In the genomic region with DNA sequence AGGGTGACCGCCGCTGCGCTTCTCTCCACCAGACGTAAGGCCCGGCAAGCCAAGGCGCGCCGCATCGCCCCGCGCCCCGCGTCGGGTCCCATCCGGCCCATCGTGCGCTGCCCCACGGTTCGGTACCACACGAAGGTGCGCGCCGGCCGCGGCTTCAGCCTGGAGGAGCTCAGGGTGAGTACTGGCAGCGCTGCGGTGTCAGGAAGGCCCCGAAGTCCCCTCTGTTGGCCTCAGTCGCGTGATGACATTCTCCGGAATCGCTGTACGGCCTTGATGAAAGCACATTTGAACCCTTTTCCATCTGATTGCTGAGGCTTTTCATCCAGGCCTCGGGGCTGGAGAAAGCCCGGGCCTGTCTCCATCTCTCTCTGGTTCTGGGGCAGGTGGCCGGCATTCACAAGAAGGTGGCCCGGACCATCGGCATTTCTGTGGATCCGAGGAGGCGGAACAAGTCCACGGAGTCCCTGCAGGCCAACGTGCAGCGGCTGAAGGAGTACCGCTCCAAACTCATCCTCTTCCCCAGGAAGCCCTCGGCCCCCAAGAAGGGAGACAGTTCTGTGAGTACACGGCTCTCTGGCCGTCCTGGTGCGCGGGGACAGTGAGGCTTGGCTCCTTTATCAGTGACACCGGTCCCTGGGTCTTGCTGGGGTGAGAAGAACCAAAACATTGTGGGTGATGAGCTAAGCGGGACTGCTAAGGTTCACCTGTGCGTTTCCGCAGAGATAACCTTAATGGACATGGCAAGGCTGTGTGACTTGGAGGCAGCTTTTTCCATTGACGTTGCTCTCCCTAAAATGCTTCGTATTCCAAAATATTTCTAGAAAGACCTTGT, we compare ENCODE assay signal across 8 cellular contexts. TPM values are rescaled to one million over a fixed set of nuclear protein-coding genes. Genes with fewer than 3 reads are reported as not detected.
DNase-seq lines count a peak whose midpoint lies in the region; ATAC-seq lines count a peak whose summit lies in the region.

No MANE protein-coding gene starts in this region.

- H3K27ac Mint-ChIP-seq in activated T-helper 1 cell treated with anti-CD3 and anti-CD28 coated beads, Interleukin-12 subunit alpha, Interleukin-12 subunit beta, Interleukin-2, Interleukin-4 antibody, amounts not matched to agents 30 ng/mL and 10 ng/mL and 1 ng/mL, durations not matched to agents 14 hours and 24 hours and 36 hours = peak overlapping the region; percentile 86
- peak overlapping the region; percentile 92 to 98 for H3K27ac Mint-ChIP-seq in stimulated activated naive CD8-positive, alpha-beta T cell treated with anti-CD3 and anti-CD28 coated beads, Interleukin-15, amount 100 ng/mL, for 72 hours

- peaks cover 45% of the 10 kb centered on the region for H3K36me3 Mint-ChIP-seq in activated T-helper 1 cell treated with anti-CD3 and anti-CD28 coated beads, Interleukin-12 subunit alpha, Interleukin-12 subunit beta, Interleukin-2, Interleukin-4 antibody, amounts not matched to agents 30 ng/mL and 10 ng/mL and 1 ng/mL, durations not matched to agents 14 hours and 24 hours and 36 hours (ENCODE audit: low read depth)

- H3K9me3 ChIP-seq in HUES48 (ENCODE audit: control insufficient read depth, insufficient read depth, low read length) (no peaks in the 10 kb centered on the region), iPS-15b (ENCODE audit: control insufficient read depth, insufficient read depth, low read length) (no peaks in the 10 kb centered on the region)

- peak overlapping the region; percentile 94 for H3K4me3 ChIP-seq in HUES48 (ENCODE audit: low read depth, low read length)
- peak overlapping the region; percentile 60 for H3K4me3 ChIP-seq in iPS-15b (ENCODE audit: low read depth, low read length)

- H3K27ac ChIP-seq in HUES48 (ENCODE audit: low read depth, low read length) = peak overlapping the region; percentile 97

- H3K9ac ChIP-seq in HUES48 (ENCODE audit: low read depth, low read length) = peak overlapping the region; percentile 99
- H3K9ac ChIP-seq in iPS-15b (ENCODE audit: low read depth, low read length) = peak overlapping the region; percentile 84

- H3K9me3 Mint-ChIP-seq in activated T-helper 1 cell treated with anti-CD3 and anti-CD28 coated beads, Interleukin-12 subunit alpha, Interleukin-12 subunit beta, Interleukin-2, Interleukin-4 antibody, amounts not matched to agents 30 ng/mL and 10 ng/mL and 1 ng/mL, durations not matched to agents 14 hours and 24 hours and 36 hours = no peaks in the 10 kb centered on the region
- H3K9me3 Mint-ChIP-seq in stimulated activated naive CD8-positive, alpha-beta T cell treated with anti-CD3 and anti-CD28 coated beads, Interleukin-15, amount 100 ng/mL, for 72 hours = no peaks in the 10 kb centered on the region

- H3K4me1 Mint-ChIP-seq in activated T-helper 1 cell treated with anti-CD3 and anti-CD28 coated beads, Interleukin-12 subunit alpha, Interleukin-12 subunit beta, Interleukin-2, Interleukin-4 antibody, amounts not matched to agents 30 ng/mL and 10 ng/mL and 1 ng/mL, durations not matched to agents 14 hours and 24 hours and 36 hours (ENCODE audit: low read depth) = peaks cover 56% of the 10 kb centered on the region
- H3K4me1 Mint-ChIP-seq in stimulated activated naive CD8-positive, alpha-beta T cell treated with anti-CD3 and anti-CD28 coated beads, Interleukin-15, amount 100 ng/mL, for 72 hours = peaks cover 77% of the 10 kb centered on the region

- H3K4me3 Mint-ChIP-seq in activated T-helper 1 cell treated with anti-CD3 and anti-CD28 coated beads, Interleukin-12 subunit alpha, Interleukin-12 subunit beta, Interleukin-2, Interleukin-4 antibody, amounts not matched to agents 30 ng/mL and 10 ng/mL and 1 ng/mL, durations not matched to agents 14 hours and 24 hours and 36 hours = peak overlapping the region; percentile 98
- peak overlapping the region; percentile 86 to 87 for H3K4me3 Mint-ChIP-seq in stimulated activated naive CD8-positive, alpha-beta T cell treated with anti-CD3 and anti-CD28 coated beads, Interleukin-15, amount 100 ng/mL, for 72 hours

- H3K4me1 ChIP-seq in HUES48 (ENCODE audit: control insufficient read depth, insufficient read depth, low read length) = peaks cover 36% of the 10 kb centered on the region
- peaks cover 8% of the 10 kb centered on the region for H3K4me1 ChIP-seq in iPS-15b (ENCODE audit: control insufficient read depth, insufficient read depth, low read length)

- H3K27me3 Mint-ChIP-seq in activated T-helper 1 cell treated with anti-CD3 and anti-CD28 coated beads, Interleukin-12 subunit alpha, Interleukin-12 subunit beta, Interleukin-2, Interleukin-4 antibody, amounts not matched to agents 30 ng/mL and 10 ng/mL and 1 ng/mL, durations not matched to agents 14 hours and 24 hours and 36 hours (ENCODE audit: insufficient read depth) = no peaks in the 10 kb centered on the region
- no peaks in the 10 kb centered on the region for H3K27me3 Mint-ChIP-seq in stimulated activated naive CD8-positive, alpha-beta T cell treated with anti-CD3 and anti-CD28 coated beads, Interleukin-15, amount 100 ng/mL, for 72 hours

- no peak for DNase-seq in activated T-helper 1 cell treated with anti-CD3 and anti-CD28 coated beads, Interleukin-12 subunit alpha, Interleukin-12 subunit beta, Interleukin-2, Interleukin-4 antibody, amounts not matched to agents 30 ng/mL and 10 ng/mL and 1 ng/mL, durations not matched to agents 14 hours and 24 hours and 36 hours (ENCODE audit: low spot score)
- no peak for DNase-seq in stimulated activated naive CD8-positive, alpha-beta T cell treated with anti-CD3 and anti-CD28 coated beads, Interleukin-15, amount 100 ng/mL, for 72 hours
- DNase-seq in posterior vena cava (ENCODE audit: low spot score) (no peak), UCSD-AML1 (lab: John Stamatoyannopoulos, UW; ENCODE audit: unreplicated experiment) (no peak), RKO (ENCODE audit: low spot score) (no peak)

- H3K27me3 ChIP-seq in HUES48 (ENCODE audit: control insufficient read depth, insufficient read depth, low read length) (no peaks in the 10 kb centered on the region), iPS-15b (ENCODE audit: control insufficient read depth, insufficient read depth, low read length) (no peaks in the 10 kb centered on the region)

- H3K36me3 ChIP-seq in HUES48 (ENCODE audit: control insufficient read depth, insufficient read depth, low read length) (peaks cover 53% of the 10 kb centered on the region), iPS-15b (ENCODE audit: control insufficient read depth, insufficient read depth, low read length) (peaks cover 48% of the 10 kb centered on the region)

- no peak for ATAC-seq in stimulated activated naive CD8-positive, alpha-beta T cell treated with anti-CD3 and anti-CD28 coated beads, Interleukin-15, amount 100 ng/mL, for 72 hours
- no peak for ATAC-seq in GM21528 (IDR thresholded peaks at IDR 0.05; ENCODE audit: low FRiP score, unreplicated experiment)

- intact Hi-C loops in activated T-helper 1 cell treated with anti-CD3 and anti-CD28 coated beads, Interleukin-12 subunit alpha, Interleukin-12 subunit beta, Interleukin-2, Interleukin-4 antibody, amounts not matched to agents 30 ng/mL and 10 ng/mL and 1 ng/mL, durations not matched to agents 14 hours and 24 hours and 36 hours (cut with micrococcal nuclease) = loop anchor here (2.0 to 5.0 kb wide), 3 partner anchors 79 to 749 kb away; a partner anchor contains a TSS
- intact Hi-C loops in posterior vena cava (cut with DNase I) = no loop called here

RNA-seq across cellular contexts. Expression of a gene that starts 0.9 kb away (rescaled TPM):
- 2,076 and 2,133 TPM in 2 replicates for total RNA-seq in activated T-helper 1 cell treated with anti-CD3 and anti-CD28 coated beads, Interleukin-12 subunit alpha, Interleukin-12 subunit beta, Interleukin-2, Interleukin-4 antibody, amounts not matched to agents 30 ng/mL and 10 ng/mL and 1 ng/mL, durations not matched to agents 14 hours and 24 hours and 36 hours
- total RNA-seq in posterior vena cava = 1,000 to 10,000 TPM; 1,338 to 1,459 TPM

RNA-seq across cellular contexts. Expression of a gene that starts 14.1 kb away (rescaled TPM):
- 32.2 and 35.2 TPM in 2 replicates for total RNA-seq in activated T-helper 1 cell treated with anti-CD3 and anti-CD28 coated beads, Interleukin-12 subunit alpha, Interleukin-12 subunit beta, Interleukin-2, Interleukin-4 antibody, amounts not matched to agents 30 ng/mL and 10 ng/mL and 1 ng/mL, durations not matched to agents 14 hours and 24 hours and 36 hours
- total RNA-seq in posterior vena cava = under 1 TPM in 1 of 2 donors, not detected in 1; 0.71 TPM

RNA-seq across cellular contexts. Expression of a gene that starts 52.0 kb away (rescaled TPM):
- total RNA-seq in activated T-helper 1 cell treated with anti-CD3 and anti-CD28 coated beads, Interleukin-12 subunit alpha, Interleukin-12 subunit beta, Interleukin-2, Interleukin-4 antibody, amounts not matched to agents 30 ng/mL and 10 ng/mL and 1 ng/mL, durations not matched to agents 14 hours and 24 hours and 36 hours = not detected in 2 replicates
- under 1 TPM in 1 of 2 donors, not detected in 1; 0.79 TPM for total RNA-seq in posterior vena cava

RNA-seq across cellular contexts. Expression of a gene that starts 53.2 kb away (rescaled TPM):
- 106 and 112 TPM in 2 replicates for total RNA-seq in activated T-helper 1 cell treated with anti-CD3 and anti-CD28 coated beads, Interleukin-12 subunit alpha, Interleukin-12 subunit beta, Interleukin-2, Interleukin-4 antibody, amounts not matched to agents 30 ng/mL and 10 ng/mL and 1 ng/mL, durations not matched to agents 14 hours and 24 hours and 36 hours
- 10 to 100 TPM; 64.1 to 65.2 TPM for total RNA-seq in posterior vena cava

Comparison
In these comparisons a context has a peak if more than half of its experiments do, and no peak if none do; other contexts are left out.
1. RNA of a gene that starts 14.1 kb away (total RNA-seq): 32.2 to 35.2 TPM in activated T-helper 1 cell treated with anti-CD3 and anti-CD28 coated beads, Interleukin-12 subunit alpha, Interleukin-12 subunit beta, Interleukin-2, Interleukin-4 antibody, amounts not matched to agents 30 ng/mL and 10 ng/mL and 1 ng/mL, durations not matched to agents 14 hours and 24 hours and 36 hours; 0.71 TPM in posterior vena cava; every median in the first group is over 10 times any median in the second.